Comparison of ENCODE assay signal across 1 cellular context in the genomic region with DNA sequence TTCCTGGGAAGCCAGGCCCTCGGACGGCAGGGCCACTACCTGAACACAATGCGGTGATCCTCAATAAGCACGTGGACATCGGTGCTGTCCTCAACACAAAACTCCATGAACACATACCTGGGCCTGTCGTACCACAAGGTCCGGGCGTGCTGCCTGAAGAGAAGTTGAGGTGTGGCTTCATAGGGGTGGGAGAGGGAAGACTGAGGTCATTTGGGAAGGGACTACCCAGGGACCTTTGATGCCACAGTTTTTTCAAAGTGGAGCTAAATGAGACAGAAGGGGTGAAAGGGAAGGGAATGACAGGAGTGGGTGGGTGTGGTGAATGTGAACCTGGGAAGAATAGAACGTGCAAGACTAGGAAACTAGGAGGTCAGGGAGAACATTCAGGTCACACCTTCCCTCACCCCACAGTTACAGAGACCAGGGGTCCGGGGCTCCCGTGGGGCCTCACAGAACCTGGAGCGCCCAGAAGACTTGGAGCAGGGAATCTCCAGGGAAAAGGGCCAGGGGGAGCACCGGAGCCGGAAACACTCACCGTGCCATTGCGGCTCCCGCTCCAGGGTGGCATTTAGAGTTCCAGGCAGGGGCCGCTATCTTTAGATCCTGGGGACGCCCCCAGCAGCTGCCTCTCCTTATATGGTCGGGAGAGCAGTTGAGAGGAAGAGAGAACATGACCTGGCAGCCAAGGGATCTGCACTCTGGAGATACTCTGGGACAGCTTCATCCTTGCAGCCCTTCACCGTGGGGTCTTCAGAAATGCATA.
TF ChIP-seq lines count a peak whose summit lies in the region.

A gene (minus strand): TSS at position 570 of the 763 bp plus-strand sequence. CDS start 27 bp downstream, at position 543.

TF ChIP-seq in K562, 482 proteins besides CTCF, POLR2A, EP300 and RAD21 (continued from another document):
- TF ChIP-seq, protein P1, sequence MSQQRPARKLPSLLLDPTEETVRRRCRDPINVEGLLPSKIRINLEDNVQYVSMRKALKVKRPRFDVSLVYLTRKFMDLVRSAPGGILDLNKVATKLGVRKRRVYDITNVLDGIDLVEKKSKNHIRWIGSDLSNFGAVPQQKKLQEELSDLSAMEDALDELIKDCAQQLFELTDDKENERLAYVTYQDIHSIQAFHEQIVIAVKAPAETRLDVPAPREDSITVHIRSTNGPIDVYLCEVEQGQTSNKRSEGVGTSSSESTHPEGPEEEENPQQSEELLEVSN (IDR thresholded peaks at IDR 0.05; ENCODE audit: borderline replicate concordance in 1 of 2, extremely low read depth in 1 of 2, insufficient read depth in 1 of 2, insufficient read length in 1 of 2, low read depth in 1 of 2, low read length in 1 of 2, poor library complexity in 1 of 2, severe bottlenecking in 1 of 2) = peak; percentile 56 to 63
- peak; percentile 44 for TF ChIP-seq EP400 (IDR thresholded peaks at IDR 0.05)
- TF ChIP-seq MECOM (CRISPR knock-in tag; IDR thresholded peaks at IDR 0.05) = 0 out of 2 replicates have a peak, but pooled peaks have one; percentile 58
- TF ChIP-seq, protein P2, sequence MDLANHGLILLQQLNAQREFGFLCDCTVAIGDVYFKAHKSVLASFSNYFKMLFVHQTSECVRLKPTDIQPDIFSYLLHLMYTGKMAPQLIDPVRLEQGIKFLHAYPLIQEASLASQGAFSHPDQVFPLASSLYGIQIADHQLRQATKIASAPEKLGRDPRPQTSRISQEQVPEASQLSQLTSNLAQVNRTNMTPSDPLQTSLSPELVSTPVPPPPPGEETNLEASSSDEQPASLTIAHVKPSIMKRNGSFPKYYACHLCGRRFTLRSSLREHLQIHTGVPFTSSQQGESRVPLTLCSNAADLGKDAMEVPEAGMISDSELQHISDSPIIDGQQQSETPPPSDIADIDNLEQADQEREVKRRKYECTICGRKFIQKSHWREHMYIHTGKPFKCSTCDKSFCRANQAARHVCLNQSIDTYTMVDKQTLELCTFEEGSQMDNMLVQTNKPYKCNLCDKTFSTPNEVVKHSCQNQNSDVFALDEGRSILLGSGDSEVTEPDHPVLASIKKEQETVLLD (IDR thresholded peaks at IDR 0.05) = 0 out of 2 replicates have a peak, but pooled peaks have one; percentile 45
- 0 out of 2 replicates have a peak, but pooled peaks have one; percentile 33 for TF ChIP-seq TOE1 (IDR thresholded peaks at IDR 0.05; ENCODE audit: borderline replicate concordance)
- no peak for TF ChIP-seq TOE1 (CRISPR knock-in tag; IDR thresholded peaks at IDR 0.05; ENCODE audit: borderline replicate concordance, low read depth)
- TF ChIP-seq ZNF384 (IDR thresholded peaks at IDR 0.05; ENCODE audit: low read depth, low read length) = no peak
- TF ChIP-seq POLR2H (tag; IDR thresholded peaks at IDR 0.05; ENCODE audit: low read depth) = 0 out of 2 replicates have a peak, but pooled peaks have one; percentile 16
- TF ChIP-seq ESRRA (IDR thresholded peaks at IDR 0.05; ENCODE audit: borderline replicate concordance, low read depth) = peak; percentile 29; the same call in 1 of the 2 replicates
- no peak for TF ChIP-seq ZNF354B (CRISPR knock-in tag; IDR thresholded peaks at IDR 0.05)
- TF ChIP-seq MTA3 (IDR thresholded peaks at IDR 0.05; ENCODE audit: borderline replicate concordance) = 0 out of 2 replicates have a peak, but pooled peaks have one; percentile 46
- TF ChIP-seq BHLHE40 (IDR thresholded peaks at IDR 0.05; ENCODE audit: low read length) = peak; percentile 49
- TF ChIP-seq ARID1B (IDR thresholded peaks at IDR 0.05) = peak; percentile 16; the same call in 1 of the 2 replicates
- TF ChIP-seq DPF2 (IDR thresholded peaks at IDR 0.05) = peak; percentile 72
- TF ChIP-seq E2F3 (CRISPR knock-in tag; IDR thresholded peaks at IDR 0.05) = no peak
TF ChIP-seq in K562: peak in this region for 52.
